21 cellular contexts compared by ENCODE assay signal in genomic region chr3:80017369-80017768, GRCh38.
"Had no signal": no experiment of that assay in that cellular context is flagged by ENCODE, and none has a peak within 500 bp of the region (broad histone marks: within the 10 kb centered on the region; RNA-seq: fewer than 3 reads in every experiment).

No MANE protein-coding gene starts in this region.

- ATAC-seq: naive thymus-derived CD4-positive, alpha-beta T cell; stimulated activated naive CD8-positive, alpha-beta T cell treated with anti-CD3 and anti-CD28 coated beads, Interleukin-15, Interleukin-2, amounts not matched to agents 100 U/mL and 50 U/mL, for 24 hours had no signal

- H3K27me3 ChIP-seq: colonic mucosa, esophagus squamous epithelium, neural progenitor cell, right atrium auricular region, tibial artery, uterus had no signal

- H3K36me3 ChIP-seq: colonic mucosa, esophagus squamous epithelium, neural progenitor cell, prostate gland, right atrium auricular region, tibial artery, uterus had no signal

- H3K4me3 Mint-ChIP-seq: activated B cell treated with CpG ODN at 0.5 μM for 24 hours; activated CD4-positive, alpha-beta memory T cell treated with anti-CD3 and anti-CD28 coated beads for 36 hours; activated naive CD8-positive, alpha-beta T cell treated with anti-CD3 and anti-CD28 coated beads for 36 hours; activated T-helper 1 cell treated with anti-CD3 and anti-CD28 coated beads, Interleukin-12 subunit alpha, Interleukin-12 subunit beta, Interleukin-2, Interleukin-4 antibody, amounts not matched to agents 30 ng/mL and 10 ng/mL and 1 ng/mL, durations not matched to agents 14 hours and 24 hours and 36 hours; brain; naive thymus-derived CD4-positive, alpha-beta T cell; neural progenitor cell had no signal

- H3K27ac ChIP-seq: colonic mucosa, esophagus squamous epithelium, neural progenitor cell, prostate gland, right atrium auricular region, tibial artery, uterus had no signal

- H3K4me3 ChIP-seq: colonic mucosa, esophagus squamous epithelium, neural progenitor cell, prostate gland, right atrium auricular region, tibial artery, uterus had no signal

- H3K9me3 ChIP-seq: colonic mucosa, esophagus squamous epithelium, prostate gland, right atrium auricular region, tibial artery, uterus had no signal

- H3K9me3 Mint-ChIP-seq: neural progenitor cell had no signal

- H3K27me3 Mint-ChIP-seq: activated B cell treated with CpG ODN at 0.5 μM for 24 hours; activated CD4-positive, alpha-beta memory T cell treated with anti-CD3 and anti-CD28 coated beads for 36 hours; activated naive CD8-positive, alpha-beta T cell treated with anti-CD3 and anti-CD28 coated beads for 36 hours; naive thymus-derived CD4-positive, alpha-beta T cell had no signal

- H3K4me1 Mint-ChIP-seq: activated B cell treated with CpG ODN at 0.5 μM for 24 hours; activated naive CD8-positive, alpha-beta T cell treated with anti-CD3 and anti-CD28 coated beads for 36 hours; naive thymus-derived CD4-positive, alpha-beta T cell had no signal

- DNase-seq: activated B cell treated with CpG ODN at 0.5 μM for 24 hours; activated CD4-positive, alpha-beta memory T cell treated with anti-CD3 and anti-CD28 coated beads for 36 hours; activated CD4-positive, alpha-beta T cell treated with anti-CD3 and anti-CD28 coated beads for 4 hours; activated naive CD4-positive, alpha-beta T cell; activated naive CD8-positive, alpha-beta T cell treated with anti-CD3 and anti-CD28 coated beads for 36 hours; activated T-cell treated with anti-CD3 and anti-CD28 coated beads for 4 hours; amygdala; central memory CD4-positive, alpha-beta T cell; colonic mucosa; esophagus squamous epithelium; mesendoderm; naive thymus-derived CD4-positive, alpha-beta T cell; stimulated activated naive CD8-positive, alpha-beta T cell treated with anti-CD3 and anti-CD28 coated beads, Interleukin-15, Interleukin-2, amounts not matched to agents 100 U/mL and 50 U/mL, for 24 hours; substantia nigra; tibial artery; uterus had no signal

- H3K27ac Mint-ChIP-seq: activated B cell treated with CpG ODN at 0.5 μM for 24 hours; activated CD4-positive, alpha-beta memory T cell treated with anti-CD3 and anti-CD28 coated beads for 36 hours; activated naive CD8-positive, alpha-beta T cell treated with anti-CD3 and anti-CD28 coated beads for 36 hours; activated T-helper 1 cell treated with anti-CD3 and anti-CD28 coated beads, Interleukin-12 subunit alpha, Interleukin-12 subunit beta, Interleukin-2, Interleukin-4 antibody, amounts not matched to agents 30 ng/mL and 10 ng/mL and 1 ng/mL, durations not matched to agents 14 hours and 24 hours and 36 hours; naive thymus-derived CD4-positive, alpha-beta T cell; neural progenitor cell had no signal

- H3K36me3 Mint-ChIP-seq: activated CD4-positive, alpha-beta memory T cell treated with anti-CD3 and anti-CD28 coated beads for 36 hours; activated naive CD8-positive, alpha-beta T cell treated with anti-CD3 and anti-CD28 coated beads for 36 hours; brain; naive thymus-derived CD4-positive, alpha-beta T cell; neural progenitor cell had no signal

- H3K4me1 ChIP-seq: colonic mucosa, esophagus squamous epithelium, neural progenitor cell, prostate gland, right atrium auricular region, tibial artery, uterus had no signal
